8 cellular contexts compared by ENCODE assay signal in genomic region chr14:75399819-75400678, GRCh38. TPM values are rescaled to one million over a fixed set of nuclear protein-coding genes. Genes with fewer than 3 reads are reported as not detected.
A peak's percentile ranks its signal among the peaks of the same experiment; 100 is the strongest.
DNase-seq lines count a peak whose midpoint lies in the region; ATAC-seq, FAIRE-seq and TF ChIP-seq lines count a peak whose summit lies in the region.

No MANE protein-coding gene starts in this region.

- no peaks in the 10 kb centered on the region for H3K9me3 ChIP-seq in lung (ENCODE audit: control insufficient read depth in 2 of 2, insufficient read depth in 1 of 2, low read length in 1 of 2)

- H3K27ac ChIP-seq in lung (ENCODE audit: low read depth in 1 of 2, low read length in 1 of 2) = peak overlapping the region; percentile 34 to 41

- H3K36me3 ChIP-seq in bronchial epithelial cell (ENCODE audit: control insufficient read depth, insufficient read depth, low read length) = no peaks in the 10 kb centered on the region
- H3K36me3 ChIP-seq in lung (ENCODE audit: control insufficient read depth in 2 of 2, insufficient read depth in 2 of 2, low read length in 2 of 2) = no peaks in the 10 kb centered on the region

- peak; percentile 99 for FAIRE-seq in bronchial epithelial cell (lab: Jason Lieb, UNC)

- ATAC-seq in lung (ENCODE audit: insufficient read depth, low FRiP score) (peak; percentile 79), GM19463 (IDR thresholded peaks at IDR 0.05; ENCODE audit: unreplicated experiment) (no peak)

- H3K4me3 ChIP-seq in bronchial epithelial cell (ENCODE audit: low read depth, low read length) = no peak overlapping the region
- no peak overlapping the region for H3K4me3 ChIP-seq in lung

- DNase-seq in GM04504 (ENCODE audit: low read depth) (peak; percentile 15), NCI-H2171 treated with DMSO at 0.1 percent for 48 hours (lab: John Stamatoyannopoulos, UW) (peak; percentile 98), bronchial epithelial cell (ENCODE audit: low read depth) (peak; percentile 96), lung (ENCODE audit: low spot score) (peak; percentile 92), ureter (ENCODE audit: low spot score) (peak; percentile 93), NCI-H1048 (lab: John Stamatoyannopoulos, UW) (no peak)
- DNase-seq in effector CD8-positive, alpha-beta T cell (lab: John Stamatoyannopoulos, UW) = no peak

- peaks cover 6 to 11% of the 10 kb centered on the region in 2 donors for H3K4me1 ChIP-seq in lung (ENCODE audit: control insufficient read depth in 2 of 2, insufficient read depth in 2 of 2, low read length in 2 of 2)

- no peak for TF ChIP-seq CTCF in bronchial epithelial cell (IDR thresholded peaks at IDR 0.05; ENCODE audit: insufficient read depth, low read length, severe bottlenecking)
- TF ChIP-seq CTCF in lung (IDR thresholded peaks at IDR 0.05; ENCODE audit: control extremely low read depth, extremely low read depth) = no peak

- WGBS in lung, 2 donors = 28% methylated on average over 8 of the region's 8 CpGs

- no peaks in the 10 kb centered on the region for H3K27me3 ChIP-seq in bronchial epithelial cell (ENCODE audit: control insufficient read depth, insufficient read depth, low read length)
- H3K27me3 ChIP-seq in lung (ENCODE audit: control insufficient read depth, insufficient read depth) = no peaks in the 10 kb centered on the region

RNA-seq across cellular contexts. Expression of gene JDP2, which starts 27.8 kb away (rescaled TPM):
- total RNA-seq in bronchial epithelial cell (58.4 and 63.8 TPM in 2 replicates), lung (10 to 100 TPM; 34.8 to 77.5 TPM), ureter (43.2 TPM)
- polyA plus RNA-seq in lung = 10 to 100 TPM; 38.0 to 88.9 TPM

Comparison
In these comparisons a context has a peak if more than half of its experiments do, and no peak if none do; other contexts are left out.
1. DNase-seq: peak in GM04504 (single experiment), NCI-H2171 treated with DMSO at 0.1 percent for 48 hours (single experiment), bronchial epithelial cell (single experiment), lung (single experiment) and ureter (single experiment); none in effector CD8-positive, alpha-beta T cell (single experiment) and NCI-H1048 (single experiment).